In genomic region chr1:175354080-175354479, GRCh38 we compare ENCODE assay signal across 19 cellular contexts.
DNase-seq lines count a peak whose midpoint lies in the region; ATAC-seq and TF ChIP-seq lines count a peak whose summit lies in the region.
"Had no signal": no experiment of that assay in that cellular context is flagged by ENCODE, and none has a peak within 500 bp of the region (broad histone marks: within the 10 kb centered on the region; RNA-seq: fewer than 3 reads in every experiment).

No MANE protein-coding gene starts in this region.

- peaks cover 3% of the 10 kb centered on the region for H3K27me3 ChIP-seq in mammary epithelial cell (ENCODE audit: insufficient read depth, low read length)
- no peaks in the 10 kb centered on the region for H3K27me3 ChIP-seq in foreskin keratinocyte
- H3K27me3 ChIP-seq: BLaER1 had no signal

- intact Hi-C loops in mammary epithelial cell (cut with micrococcal nuclease), result no loop called here
- intact Hi-C loops in MCF 10A (cut with micrococcal nuclease), result no loop called here

- no peak overlapping the region for H3K9ac ChIP-seq in mammary epithelial cell (ENCODE audit: insufficient read depth, low read length)
- H3K9ac ChIP-seq: BLaER1 had no signal

- no peaks in the 10 kb centered on the region for H3K4me1 ChIP-seq in mammary epithelial cell (ENCODE audit: insufficient read depth, low read length)
- peaks cover 9% of the 10 kb centered on the region for H3K4me1 ChIP-seq in foreskin keratinocyte
- H3K4me1 ChIP-seq: BLaER1, Caco-2, HAP-1 had no signal

- BruUV-seq in mammary epithelial cell (replicated peaks; lab: Mats Ljungman, UMichigan), result no TSS peak
- BruUV-seq in MCF 10A (replicated peaks; lab: Mats Ljungman, UMichigan), result no TSS peak

- no peak overlapping the region for H3K4me3 ChIP-seq in mammary epithelial cell (replicated peaks in 1 of 3; ENCODE audit: insufficient read depth in 1 of 3, low read depth in 2 of 3, low read length in 3 of 3)
- H3K4me3 ChIP-seq: BLaER1, HAP-1 had no signal

- no peaks in the 10 kb centered on the region for H3K36me3 Mint-ChIP-seq in MCF 10A (ENCODE audit: insufficient read depth, unreplicated experiment)
- no peaks in the 10 kb centered on the region for H3K36me3 Mint-ChIP-seq in progenitor cell of endocrine pancreas (ENCODE audit: insufficient read depth)
- H3K36me3 Mint-ChIP-seq: CD4-positive, CD25-positive, alpha-beta regulatory T cell; CD8-positive, alpha-beta T cell had no signal

- H2AFZ ChIP-seq in mammary epithelial cell (ENCODE audit: low read depth, low read length), result no peak overlapping the region

- H3K36me3 ChIP-seq in mammary epithelial cell (ENCODE audit: insufficient read depth, low read length), result no peaks in the 10 kb centered on the region
- H3K36me3 ChIP-seq: BLaER1, HAP-1 had no signal

- no peak overlapping the region for H3K27ac Mint-ChIP-seq in MCF 10A (ENCODE audit: low read depth, unreplicated experiment)
- peak overlapping the region; percentile 3 for H3K27ac Mint-ChIP-seq in progenitor cell of endocrine pancreas
- H3K27ac Mint-ChIP-seq: B cell; CD4-positive, CD25-positive, alpha-beta regulatory T cell; CD8-positive, alpha-beta T cell; HFFc6 had no signal

- DNase-seq in mammary epithelial cell, result peak; percentile 72
- DNase-seq in MCF 10A (ENCODE audit: unreplicated experiment), result no peak
- peak; percentile 94 to 95 for DNase-seq in foreskin keratinocyte
- no peak for DNase-seq in progenitor cell of endocrine pancreas (ENCODE audit: low spot score, unreplicated experiment)
- no peak for DNase-seq in NCI-H146 treated with DMSO at 0.1 percent for 48 hours (lab: John Stamatoyannopoulos, UW; ENCODE audit: unreplicated experiment)
- no peak for DNase-seq in NCI-H2107 treated with DMSO at 0.1 percent for 48 hours (lab: John Stamatoyannopoulos, UW; ENCODE audit: unreplicated experiment)
- DNase-seq: Caco-2; CD4-positive, CD25-positive, alpha-beta regulatory T cell; CD8-positive, alpha-beta T cell; DMS153; DND-41; GOT3; HFFc6 had no signal

- 60% methylated on average over 7 of the region's 7 CpGs for WGBS in mammary epithelial cell (ENCODE audit: low coverage, missing lambda C conversion rate)

- dilution Hi-C loops in mammary epithelial cell (cut with HindIII; ENCODE audit: low sequenced_read_pairs), result no loop called here

- no peaks in the 10 kb centered on the region for H3K9me3 Mint-ChIP-seq in MCF 10A (ENCODE audit: unreplicated experiment)
- no peaks in the 10 kb centered on the region for H3K9me3 Mint-ChIP-seq in progenitor cell of endocrine pancreas (ENCODE audit: low read depth)
- H3K9me3 Mint-ChIP-seq: CD4-positive, CD25-positive, alpha-beta regulatory T cell; CD8-positive, alpha-beta T cell had no signal

- in situ Hi-C loops in mammary epithelial cell (cut with MboI; ENCODE audit: low sequenced_read_pairs in 2 of 2), result loop anchor here (25.0 kb wide), 1 partner anchor 708 kb away; no protein-coding TSS in a partner anchor

- H3K4me3 Mint-ChIP-seq in MCF 10A (ENCODE audit: unreplicated experiment), result no peak overlapping the region
- no peak overlapping the region for H3K4me3 Mint-ChIP-seq in progenitor cell of endocrine pancreas (ENCODE audit: low read depth)
- H3K4me3 Mint-ChIP-seq: B cell; CD4-positive, CD25-positive, alpha-beta regulatory T cell; CD8-positive, alpha-beta T cell; HFFc6 had no signal

- no peaks in the 10 kb centered on the region for H4K20me1 ChIP-seq in mammary epithelial cell (ENCODE audit: insufficient read depth, low read length)
- H4K20me1 ChIP-seq: BLaER1 had no signal

- H3K4me1 Mint-ChIP-seq in MCF 10A (ENCODE audit: insufficient read depth, unreplicated experiment) (no peaks in the 10 kb centered on the region), progenitor cell of endocrine pancreas (ENCODE audit: low read depth) (no peaks in the 10 kb centered on the region)
- H3K4me1 Mint-ChIP-seq: B cell; CD4-positive, CD25-positive, alpha-beta regulatory T cell had no signal

- H3K4me2 ChIP-seq in mammary epithelial cell (ENCODE audit: insufficient read depth, low read depth, low read length), result no peak overlapping the region
- H3K4me2 ChIP-seq: BLaER1 had no signal

- TF ChIP-seq CTCF in mammary epithelial cell (conservative IDR thresholded peaks at IDR 0.05 in 1 of 2, IDR thresholded peaks at IDR 0.05 in 1 of 2; ENCODE audit: extremely low read depth in 1 of 2, insufficient read depth in 1 of 2, low read depth in 1 of 2, low read length in 2 of 2), result no peak
- TF ChIP-seq CTCF in MCF 10A (IDR thresholded peaks at IDR 0.05; ENCODE audit: unreplicated experiment), result no peak
- no peak for TF ChIP-seq CTCF in foreskin keratinocyte (conservative IDR thresholded peaks at IDR 0.05)
- no peak for TF ChIP-seq CTCF in progenitor cell of endocrine pancreas (IDR thresholded peaks at IDR 0.05; ENCODE audit: unreplicated experiment)

- no peak overlapping the region for H3K27ac ChIP-seq in mammary epithelial cell (ENCODE audit: insufficient read depth, low read depth, low read length)
- no peak overlapping the region for H3K27ac ChIP-seq in foreskin keratinocyte
- H3K27ac ChIP-seq: 22Rv1, BLaER1, C4-2B had no signal

- H3K79me2 ChIP-seq in mammary epithelial cell (ENCODE audit: insufficient read depth, low read length), result no peaks in the 10 kb centered on the region

- H3K9me3 ChIP-seq in mammary epithelial cell (replicated peaks; ENCODE audit: insufficient read depth, low read length), result no peaks in the 10 kb centered on the region
- H3K9me3 ChIP-seq: BLaER1, Caco-2, HAP-1 had no signal

- H3K27me3 Mint-ChIP-seq in MCF 10A (ENCODE audit: insufficient read depth, unreplicated experiment) (peaks cover 46% of the 10 kb centered on the region), progenitor cell of endocrine pancreas (peaks cover 13% of the 10 kb centered on the region)

- POLR2A ChIA-PET in MCF 10A (lab: Yijun Ruan, JAX), result interaction anchor here (1.5 kb wide), 1 partner anchor 8 kb away, joined by 4 read pairs; no protein-coding TSS in a partner anchor

- ATAC-seq in foreskin keratinocyte (peak; percentile 84), HG02588 (IDR thresholded peaks at IDR 0.05; ENCODE audit: unreplicated experiment) (no peak)
- ATAC-seq: CD8-positive, alpha-beta T cell had no signal

- CTCF ChIA-PET in mammary epithelial cell (lab: Charles Lee; ENCODE audit: low non-redundant PET), result no interaction called here
- CTCF ChIA-PET in MCF 10A (lab: Yijun Ruan, JAX), result interaction anchor here (0.7 to 3.5 kb wide), 6 partner anchors 17 to 208 kb away, joined by 3 to 15 read pairs (median 4); no protein-coding TSS in a partner anchor

Comparison
In these comparisons a context has a peak if more than half of its experiments do, and no peak if none do; other contexts are left out.
1. DNase-seq: peak in mammary epithelial cell (single experiment) and foreskin keratinocyte (2 of 2); none in MCF 10A (single experiment), progenitor cell of endocrine pancreas (single experiment), NCI-H146 treated with DMSO at 0.1 percent for 48 hours (single experiment) and NCI-H2107 treated with DMSO at 0.1 percent for 48 hours (single experiment).